In genomic region chr12:109115758-109116610, GRCh38 we compare ENCODE assay signal across 8 cellular contexts. TPM values are rescaled to one million over a fixed set of nuclear protein-coding genes. Genes with fewer than 3 reads are reported as not detected.
DNase-seq lines count a peak whose midpoint lies in the region; ATAC-seq and TF ChIP-seq lines count a peak whose summit lies in the region.

TSS of gene ACACB (plus strand) at chr12:109116587. CDS start at chr12:109139406, 22,819 bp downstream.

- H3K4me1 ChIP-seq in hepatocyte (ENCODE audit: insufficient read depth) (peaks cover 21% of the 10 kb centered on the region), rectal smooth muscle tissue (ENCODE audit: control insufficient read depth, insufficient read depth, low read length) (peaks cover 38% of the 10 kb centered on the region)

- H3K27ac Mint-ChIP-seq in T-cell = no peak within 1 kb of the TSS
- H3K27ac Mint-ChIP-seq in natural killer cell = no peak within 1 kb of the TSS

- CTCF ChIA-PET in T-cell (lab: Charles Lee) = interaction anchor here (0.6 to 0.9 kb wide), 4 partner anchors 11 to 220 kb away, joined by 3 to 9 read pairs (median 5); no protein-coding TSS in a partner anchor

- H3K9me2 ChIP-seq in hepatocyte (replicated peaks; ENCODE audit: insufficient read depth) = no peaks in the 10 kb centered on the region

- H3K4me1 Mint-ChIP-seq in T-cell (peaks cover 14 to 33% (median 31%) of the 10 kb centered on the region in 3 donors), natural killer cell (peaks cover 0 to 9% of the 10 kb centered on the region in 2 donors)

- H2AFZ ChIP-seq in hepatocyte = no peak within 1 kb of the TSS

- H3K9me3 ChIP-seq in hepatocyte (ENCODE audit: low read depth) = no peaks in the 10 kb centered on the region

- H3K27me3 Mint-ChIP-seq in T-cell (no peaks in the 10 kb centered on the region), natural killer cell (ENCODE audit: low read depth in 2 of 2) (no peaks in the 10 kb centered on the region)

- H3K4me3 Mint-ChIP-seq in T-cell (peak within 1 kb of the TSS in 1 of 3 donors; percentile 5), natural killer cell (no peak within 1 kb of the TSS)

- ATAC-seq in T-cell (replicated peaks in 1 of 4) (no peak), GM21576 (IDR thresholded peaks at IDR 0.05; ENCODE audit: unreplicated experiment) (no peak), natural killer cell (no peak), GM18861 (IDR thresholded peaks at IDR 0.05; ENCODE audit: unreplicated experiment) (no peak)

- DNase-seq in HL-60 (ENCODE audit: low read depth in 1 of 2, low spot score in 1 of 2) = peak in 1 of 2 experiments; percentile 80
- no peak for DNase-seq in T-cell
- peak; percentile 60 for DNase-seq in hepatocyte (ENCODE audit: low spot score)
- DNase-seq in natural killer cell = no peak
- no peak for DNase-seq in stimulated activated CD4-positive, alpha-beta T cell treated with anti-CD3 and anti-CD28 coated beads, Interleukin-2, amount 100 ng/mL, for 24 hours

- POLR2A ChIA-PET in T-cell (lab: Charles Lee) = no interaction called here

- intact Hi-C loops in natural killer cell (cut with micrococcal nuclease) = no loop called here

- H3K79me2 ChIP-seq in hepatocyte = peaks cover 11% of the 10 kb centered on the region

- H3K36me3 ChIP-seq in hepatocyte (replicated peaks; ENCODE audit: insufficient read depth, low read depth) (no peaks in the 10 kb centered on the region), rectal smooth muscle tissue (ENCODE audit: control insufficient read depth, insufficient read depth, low read length) (no peaks in the 10 kb centered on the region)

- H3K27ac ChIP-seq in HL-60 (replicated peaks) (peak within 1 kb of the TSS; percentile 60), hepatocyte (peak within 1 kb of the TSS; percentile 94), rectal smooth muscle tissue (ENCODE audit: low read depth, low read length) (peak within 1 kb of the TSS; percentile 81)

- peak within 1 kb of the TSS; percentile 59 for H3K4me2 ChIP-seq in hepatocyte

- H3K27me3 ChIP-seq in HL-60 (ENCODE audit: insufficient read depth, poor library complexity, severe bottlenecking) = no peaks in the 10 kb centered on the region
- H3K27me3 ChIP-seq in hepatocyte = no peaks in the 10 kb centered on the region
- H3K27me3 ChIP-seq in rectal smooth muscle tissue (ENCODE audit: control insufficient read depth, insufficient read depth, low read length) = no peaks in the 10 kb centered on the region

- H3K9me3 Mint-ChIP-seq in T-cell (no peaks in the 10 kb centered on the region), natural killer cell (no peaks in the 10 kb centered on the region)

- H3K4me3 ChIP-seq in HL-60 (replicated peaks; ENCODE audit: insufficient read depth, low read length) (no peak within 1 kb of the TSS), hepatocyte (no peak within 1 kb of the TSS), rectal smooth muscle tissue (ENCODE audit: low read length) (peak within 1 kb of the TSS; percentile 22)

- WGBS in hepatocyte (ENCODE audit: low lambda C conversion rate, missing lambda C conversion rate) = 51% methylated on average over 14 of the region's 14 CpGs

- H3K36me3 Mint-ChIP-seq in T-cell (peaks cover 8% of the 10 kb centered on the region), natural killer cell (no peaks in the 10 kb centered on the region)

- TF ChIP-seq CTCF in HL-60 (IDR thresholded peaks at IDR 0.05; ENCODE audit: insufficient read depth, low read length) (no peak), hepatocyte (IDR thresholded peaks at IDR 0.05; ENCODE audit: poor library complexity) (no peak), natural killer cell (IDR thresholded peaks at IDR 0.05) (no peak)

- no peaks in the 10 kb centered on the region for H4K20me1 ChIP-seq in hepatocyte (ENCODE audit: insufficient read depth, poor library complexity, severe bottlenecking)

- no peak within 1 kb of the TSS for H3K9ac ChIP-seq in rectal smooth muscle tissue (ENCODE audit: low read length)

RNA-seq across cellular contexts. Expression of gene ACACB, which starts in this region (rescaled TPM):
- total RNA-seq in T-cell (10 to 100 TPM; 24.8 to 34.1 (median 32.1) TPM), hepatocyte (9.3 and 13.3 TPM in 2 replicates), natural killer cell (10 to 100 TPM in 1 of 3 donors, 1 to 10 TPM in 2; 4.1 to 14.3 (median 8.4) TPM)
- 3.8 and 3.9 TPM in 2 replicates for polyA plus RNA-seq in hepatocyte
